In genomic region chr7:121392277-121393004, GRCh38 we compare ENCODE assay signal across 2 cellular contexts.
A peak's percentile ranks its signal among the peaks of the same experiment; 100 is the strongest.
TF ChIP-seq lines count a peak whose summit lies in the region.

No MANE protein-coding gene starts in this region.

TF ChIP-seq in HEK293, 187 proteins besides CTCF, POLR2A, EP300 and RAD21 (continued from another document):
- TF ChIP-seq ZBTB44 (tag by site-specific recombination; IDR thresholded peaks at IDR 0.05) (no peak), ZNF580 (tag by site-specific recombination; IDR thresholded peaks at IDR 0.05) (0 out of 2 replicates have a peak, but pooled peaks have one; percentile 41), ZBTB7A (tag by site-specific recombination; IDR thresholded peaks at IDR 0.05; ENCODE audit: low read depth) (no peak), SP2 (tag by site-specific recombination; IDR thresholded peaks at IDR 0.05) (no peak)
- TF ChIP-seq, protein P1, sequence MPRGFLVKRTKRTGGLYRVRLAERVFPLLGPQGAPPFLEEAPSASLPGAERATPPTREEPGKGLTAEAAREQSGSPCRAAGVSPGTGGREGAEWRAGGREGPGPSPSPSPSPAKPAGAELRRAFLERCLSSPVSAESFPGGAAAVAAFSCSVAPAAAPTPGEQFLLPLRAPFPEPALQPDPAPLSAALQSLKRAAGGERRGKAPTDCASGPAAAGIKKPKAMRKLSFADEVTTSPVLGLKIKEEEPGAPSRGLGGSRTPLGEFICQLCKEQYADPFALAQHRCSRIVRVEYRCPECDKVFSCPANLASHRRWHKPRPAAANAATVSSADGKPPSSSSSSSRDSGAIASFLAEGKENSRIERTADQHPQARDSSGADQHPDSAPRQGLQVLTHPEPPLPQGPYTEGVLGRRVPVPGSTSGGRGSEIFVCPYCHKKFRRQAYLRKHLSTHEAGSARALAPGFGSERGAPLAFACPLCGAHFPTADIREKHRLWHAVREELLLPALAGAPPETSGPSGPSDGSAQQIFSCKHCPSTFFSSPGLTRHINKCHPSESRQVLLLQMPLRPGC (tag by site-specific recombination; IDR thresholded peaks at IDR 0.05): no peak
- TF ChIP-seq, protein P2, sequence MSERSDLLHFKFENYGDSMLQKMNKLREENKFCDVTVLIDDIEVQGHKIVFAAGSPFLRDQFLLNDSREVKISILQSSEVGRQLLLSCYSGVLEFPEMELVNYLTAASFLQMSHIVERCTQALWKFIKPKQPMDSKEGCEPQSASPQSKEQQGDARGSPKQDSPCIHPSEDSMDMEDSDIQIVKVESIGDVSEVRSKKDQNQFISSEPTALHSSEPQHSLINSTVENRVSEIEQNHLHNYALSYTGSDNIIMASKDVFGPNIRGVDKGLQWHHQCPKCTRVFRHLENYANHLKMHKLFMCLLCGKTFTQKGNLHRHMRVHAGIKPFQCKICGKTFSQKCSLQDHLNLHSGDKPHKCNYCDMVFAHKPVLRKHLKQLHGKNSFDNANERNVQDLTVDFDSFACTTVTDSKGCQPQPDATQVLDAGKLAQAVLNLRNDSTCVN (tag by site-specific recombination; optimal IDR thresholded peaks at IDR 0.05): no peak

TF ChIP-seq in K562, 482 proteins besides CTCF, POLR2A, EP300 and RAD21 (continued from another document and continues in another):
- no peak for TF ChIP-seq CEBPZ (IDR thresholded peaks at IDR 0.05; ENCODE audit: borderline replicate concordance, low read depth, low read length)
- TF ChIP-seq FOS (IDR thresholded peaks at IDR 0.05; ENCODE audit: extremely low read depth, insufficient read length): no peak
- no peak for TF ChIP-seq ZFX (CRISPR knock-in tag; IDR thresholded peaks at IDR 0.05)
- peak; percentile 78 for TF ChIP-seq ZNF316 (IDR thresholded peaks at IDR 0.05)
- TF ChIP-seq C11orf30 (IDR thresholded peaks at IDR 0.05; ENCODE audit: low read depth): peak; percentile 44
- no peak for TF ChIP-seq ELF2 (CRISPR knock-in tag; IDR thresholded peaks at IDR 0.05)
- TF ChIP-seq ETS2 (tag; IDR thresholded peaks at IDR 0.05; ENCODE audit: borderline replicate concordance, poor library complexity, severe bottlenecking): no peak
- TF ChIP-seq ZNF561 (CRISPR knock-in tag; conservative IDR thresholded peaks at IDR 0.05): no peak
- TF ChIP-seq ILK (tag; IDR thresholded peaks at IDR 0.05; ENCODE audit: borderline replicate concordance, low read depth): no peak
- TF ChIP-seq, protein P3, sequence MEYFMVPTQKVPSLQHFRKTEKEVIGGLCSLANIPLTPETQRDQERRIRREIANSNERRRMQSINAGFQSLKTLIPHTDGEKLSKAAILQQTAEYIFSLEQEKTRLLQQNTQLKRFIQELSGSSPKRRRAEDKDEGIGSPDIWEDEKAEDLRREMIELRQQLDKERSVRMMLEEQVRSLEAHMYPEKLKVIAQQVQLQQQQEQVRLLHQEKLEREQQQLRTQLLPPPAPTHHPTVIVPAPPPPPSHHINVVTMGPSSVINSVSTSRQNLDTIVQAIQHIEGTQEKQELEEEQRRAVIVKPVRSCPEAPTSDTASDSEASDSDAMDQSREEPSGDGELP (CRISPR knock-in tag; IDR thresholded peaks at IDR 0.05; ENCODE audit: borderline replicate concordance): no peak
- TF ChIP-seq ZBTB17 (CRISPR knock-in tag; IDR thresholded peaks at IDR 0.05): no peak
- TF ChIP-seq KLF13 (tag; IDR thresholded peaks at IDR 0.05; ENCODE audit: borderline replicate concordance, low read depth): no peak
- TF ChIP-seq STAT6 (CRISPR knock-in tag; IDR thresholded peaks at IDR 0.05): no peak
- TF ChIP-seq CHD4 (IDR thresholded peaks at IDR 0.05; ENCODE audit: insufficient read depth, insufficient replicate concordance, low read depth, low read length, poor library complexity, severe bottlenecking): no peak
- TF ChIP-seq NCOA4 (IDR thresholded peaks at IDR 0.05; ENCODE audit: partially characterized antibody): no peak
- peak; percentile 74 for TF ChIP-seq ATF3 (IDR thresholded peaks at IDR 0.05)
- TF ChIP-seq ATF3 (CRISPR knock-in tag; conservative IDR thresholded peaks at IDR 0.05): no peak
- no peak for TF ChIP-seq KLF6 (CRISPR knock-in tag; IDR thresholded peaks at IDR 0.05; ENCODE audit: borderline replicate concordance)
- TF ChIP-seq ZBTB11 (CRISPR knock-in tag; IDR thresholded peaks at IDR 0.05): no peak
- TF ChIP-seq RBM34 (IDR thresholded peaks at IDR 0.05; ENCODE audit: borderline replicate concordance, insufficient read depth, low read length): no peak
- peak; percentile 74 for TF ChIP-seq ZNF146 (CRISPR knock-in tag; IDR thresholded peaks at IDR 0.05; ENCODE audit: unreplicated experiment)
- no peak for TF ChIP-seq NFATC3 (IDR thresholded peaks at IDR 0.05)
- TF ChIP-seq HDGF (IDR thresholded peaks at IDR 0.05): no peak
- no peak for TF ChIP-seq L3MBTL2 (IDR thresholded peaks at IDR 0.05)
- no peak for TF ChIP-seq TGIF2 (CRISPR knock-in tag; IDR thresholded peaks at IDR 0.05)
- TF ChIP-seq COPS2 (conservative IDR thresholded peaks at IDR 0.05): no peak
- TF ChIP-seq YBX1 (IDR thresholded peaks at IDR 0.05): no peak
- 0 out of 2 replicates have a peak, but pooled peaks have one; percentile 33 for TF ChIP-seq MAFG (tag; conservative IDR thresholded peaks at IDR 0.05)
- TF ChIP-seq KLF1 (tag; IDR thresholded peaks at IDR 0.05): no peak
- TF ChIP-seq SMAD3 (CRISPR knock-in tag; conservative IDR thresholded peaks at IDR 0.05): no peak
- TF ChIP-seq, protein P4, sequence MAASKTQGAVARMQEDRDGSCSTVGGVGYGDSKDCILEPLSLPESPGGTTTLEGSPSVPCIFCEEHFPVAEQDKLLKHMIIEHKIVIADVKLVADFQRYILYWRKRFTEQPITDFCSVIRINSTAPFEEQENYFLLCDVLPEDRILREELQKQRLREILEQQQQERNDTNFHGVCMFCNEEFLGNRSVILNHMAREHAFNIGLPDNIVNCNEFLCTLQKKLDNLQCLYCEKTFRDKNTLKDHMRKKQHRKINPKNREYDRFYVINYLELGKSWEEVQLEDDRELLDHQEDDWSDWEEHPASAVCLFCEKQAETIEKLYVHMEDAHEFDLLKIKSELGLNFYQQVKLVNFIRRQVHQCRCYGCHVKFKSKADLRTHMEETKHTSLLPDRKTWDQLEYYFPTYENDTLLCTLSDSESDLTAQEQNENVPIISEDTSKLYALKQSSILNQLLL (CRISPR knock-in tag; IDR thresholded peaks at IDR 0.05; ENCODE audit: borderline replicate concordance): no peak
- TF ChIP-seq CC2D1A (IDR thresholded peaks at IDR 0.05): peak; percentile 60
- TF ChIP-seq CEBPG (CRISPR knock-in tag; IDR thresholded peaks at IDR 0.05): peak; percentile 79
- peak; percentile 55 to 60; a peak in 3 of 4 replicates for TF ChIP-seq CEBPG (tag; conservative IDR thresholded peaks at IDR 0.05 in 1 of 2, IDR thresholded peaks at IDR 0.05 in 1 of 2)
- peak; percentile 72 for TF ChIP-seq CEBPB (tag; IDR thresholded peaks at IDR 0.05)
- no peak for TF ChIP-seq ZKSCAN1 (IDR thresholded peaks at IDR 0.05; ENCODE audit: low read depth, low read length)
- no peak for TF ChIP-seq JUNB (CRISPR knock-in tag; conservative IDR thresholded peaks at IDR 0.05)
- TF ChIP-seq ZC3H4 (CRISPR knock-in tag; IDR thresholded peaks at IDR 0.05; ENCODE audit: borderline replicate concordance): no peak
- no peak for TF ChIP-seq CBX8 (IDR thresholded peaks at IDR 0.05; ENCODE audit: borderline replicate concordance, extremely low read depth, low read depth, low read length, poor library complexity, severe bottlenecking)
- TF ChIP-seq ARID1B (IDR thresholded peaks at IDR 0.05): no peak
- TF ChIP-seq, protein P5, sequence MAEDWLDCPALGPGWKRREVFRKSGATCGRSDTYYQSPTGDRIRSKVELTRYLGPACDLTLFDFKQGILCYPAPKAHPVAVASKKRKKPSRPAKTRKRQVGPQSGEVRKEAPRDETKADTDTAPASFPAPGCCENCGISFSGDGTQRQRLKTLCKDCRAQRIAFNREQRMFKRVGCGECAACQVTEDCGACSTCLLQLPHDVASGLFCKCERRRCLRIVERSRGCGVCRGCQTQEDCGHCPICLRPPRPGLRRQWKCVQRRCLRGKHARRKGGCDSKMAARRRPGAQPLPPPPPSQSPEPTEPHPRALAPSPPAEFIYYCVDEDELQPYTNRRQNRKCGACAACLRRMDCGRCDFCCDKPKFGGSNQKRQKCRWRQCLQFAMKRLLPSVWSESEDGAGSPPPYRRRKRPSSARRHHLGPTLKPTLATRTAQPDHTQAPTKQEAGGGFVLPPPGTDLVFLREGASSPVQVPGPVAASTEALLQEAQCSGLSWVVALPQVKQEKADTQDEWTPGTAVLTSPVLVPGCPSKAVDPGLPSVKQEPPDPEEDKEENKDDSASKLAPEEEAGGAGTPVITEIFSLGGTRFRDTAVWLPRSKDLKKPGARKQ (CRISPR knock-in tag; IDR thresholded peaks at IDR 0.05): peak; percentile 60; the same call in 1 of the 2 replicates
- no peak for TF ChIP-seq XRCC3 (IDR thresholded peaks at IDR 0.05)
- TF ChIP-seq DNMT1 (IDR thresholded peaks at IDR 0.05): no peak
- no peak for TF ChIP-seq ZNF280A (IDR thresholded peaks at IDR 0.05; ENCODE audit: low read depth, partially characterized antibody)
